ENCODE assay signal across 19 cellular contexts in genomic region chr18:11972371-11973174, GRCh38.
"Had no signal": no experiment of that assay in that cellular context is flagged by ENCODE, and none has a peak within 500 bp of the region (broad histone marks: within the 10 kb centered on the region; RNA-seq: fewer than 3 reads in every experiment).

No MANE protein-coding gene starts in this region.

- DNase-seq: activated B cell treated with CpG ODN at 0.5 μM for 24 hours; activated CD4-positive, alpha-beta memory T cell treated with anti-CD3 and anti-CD28 coated beads, Interleukin-2, amount 10 ng/mL, durations not matched to agents 7 days and 5 days; activated CD4-positive, alpha-beta T cell treated with anti-CD3 and anti-CD28 coated beads for 4 hours; activated naive CD4-positive, alpha-beta T cell; activated naive CD8-positive, alpha-beta T cell treated with anti-CD3 and anti-CD28 coated beads for 36 hours; activated T-cell treated with anti-CD3 and anti-CD28 coated beads, Interleukin-2, amount 50 U/mL, for 1 hour; amniotic stem cell; effector CD8-positive, alpha-beta T cell; mammary epithelial cell; midbrain; stimulated activated CD4-positive, alpha-beta T cell treated with anti-CD3 and anti-CD28 coated beads, Interleukin-15, amount 100 ng/mL, for 24 hours; stimulated activated CD4-positive, alpha-beta T cell treated with anti-CD3 and anti-CD28 coated beads, Interleukin-2, amount 100 ng/mL, for 48 hours; stimulated activated naive CD8-positive, alpha-beta T cell treated with anti-CD3 and anti-CD28 coated beads, Interleukin-15, amount 100 ng/mL, for 72 hours had no signal

- H3K9me3 ChIP-seq: prostate gland, right atrium auricular region, upper lobe of left lung had no signal

- H3K27ac ChIP-seq: hepatocyte, prostate gland, right atrium auricular region, skin epidermis had no signal

- H3K4me2 ChIP-seq: hepatocyte had no signal

- H3K4me3 ChIP-seq: hepatocyte, prostate gland, right atrium auricular region, skin epidermis, upper lobe of left lung had no signal

- ATAC-seq: activated T-helper 17 cell treated with anti-CD3 and anti-CD28 coated beads, Interleukin-2, amount 50 U/mL, for 72 hours; stimulated activated naive CD8-positive, alpha-beta T cell treated with anti-CD3 and anti-CD28 coated beads, Interleukin-15, amount 100 ng/mL, for 72 hours had no signal

- H3K4me1 ChIP-seq: prostate gland, right atrium auricular region, upper lobe of left lung had no signal

- H3K27me3 ChIP-seq: hepatocyte, right atrium auricular region, upper lobe of left lung had no signal

- H3K36me3 ChIP-seq: prostate gland, right atrium auricular region, upper lobe of left lung had no signal
